15 cellular contexts compared by ENCODE assay signal in the genomic region with DNA sequence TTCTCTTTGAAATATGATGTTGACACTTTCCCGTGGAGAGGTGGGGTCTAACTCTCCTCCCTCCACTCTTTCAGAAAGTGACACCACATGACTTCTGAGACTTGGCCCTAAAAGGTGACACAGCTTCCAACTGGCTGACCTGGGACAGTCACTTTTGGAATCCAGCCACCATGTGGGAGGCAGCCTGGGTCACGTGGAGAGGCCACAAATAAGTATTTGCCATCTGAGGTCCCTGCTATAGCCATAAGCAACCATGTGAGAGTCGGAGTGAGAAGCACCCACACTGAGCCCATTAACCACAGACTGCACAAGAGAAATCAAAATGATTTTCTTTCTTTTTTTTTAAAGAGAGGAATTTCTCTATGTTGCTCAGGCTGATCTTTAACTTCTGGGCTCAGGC. TPM values are rescaled to one million over a fixed set of nuclear protein-coding genes. Genes with fewer than 3 reads are reported as not detected.
DNase-seq lines count a peak whose midpoint lies in the region; ATAC-seq, FAIRE-seq and TF ChIP-seq lines count a peak whose summit lies in the region.
"Had no signal": no experiment of that assay in that cellular context is flagged by ENCODE, and none has a peak within 500 bp of the region (broad histone marks: within the 10 kb centered on the region; RNA-seq: fewer than 3 reads in every experiment).

No MANE protein-coding gene starts in this region.

- WGBS in pancreas, 2 donors: 8 to 16% methylated on average over 3 of the region's 3 CpGs

- TF ChIP-seq CTCF in pancreas (IDR thresholded peaks at IDR 0.05): no peak

- DNase-seq in Daoy (ENCODE audit: low read depth) (peak; percentile 44), RPMI7951 (ENCODE audit: low read depth) (peak; percentile 57), immature natural killer cell (peak; percentile 40 to 70 (median 70)), pancreas (peak in 5 of 6 donors; percentile 47 to 73 (median 64)), T1000 (lab: John Stamatoyannopoulos, UW) (no peak), NCI-H2227 (lab: John Stamatoyannopoulos, UW; ENCODE audit: unreplicated experiment) (no peak), NCI-H1436 treated with DMSO at 0.1 percent for 48 hours (lab: John Stamatoyannopoulos, UW) (no peak)
- DNase-seq: dermis blood vessel endothelial cell, DMS 273 treated with DMSO at 0.1 percent for 48 hours, kidney glomerular epithelial cell, NCI-H2029 treated with DMSO at 0.1 percent for 48 hours, T-helper 2 cell had no signal

- H3K4me1 ChIP-seq in pancreas: peaks cover 0 to 21% (median 0%) of the 10 kb centered on the region in 3 donors

- no peaks in the 10 kb centered on the region for H3K36me3 ChIP-seq in pancreas

- H3K9me3 ChIP-seq in pancreas: no peaks in the 10 kb centered on the region

- ATAC-seq in pancreas: peak in 3 of 4 donors; percentile 23 to 40 (median 29)
- ATAC-seq in HG02885 (IDR thresholded peaks at IDR 0.05; ENCODE audit: poor library complexity, unreplicated experiment): no peak

- peak overlapping the region; percentile 58 to 79 (median 73) for H3K4me3 Mint-ChIP-seq in immature natural killer cell

- peak overlapping the region; percentile 35 to 66 (median 54) for H3K27ac ChIP-seq in pancreas

- H3K9me3 Mint-ChIP-seq in immature natural killer cell: no peaks in the 10 kb centered on the region
- H3K9me3 Mint-ChIP-seq: IgD-negative memory B cell had no signal

- no peaks in the 10 kb centered on the region for H3K27me3 ChIP-seq in pancreas

- peak overlapping the region; percentile 39 to 99 (median 94) for H3K27ac Mint-ChIP-seq in immature natural killer cell

- no peak for FAIRE-seq in pancreas (lab: Jason Lieb, UNC)

- H3K27me3 Mint-ChIP-seq in immature natural killer cell (ENCODE audit: low read depth in 3 of 3): peaks cover 2 to 15% (median 7%) of the 10 kb centered on the region in 3 donors
- H3K27me3 Mint-ChIP-seq: IgD-negative memory B cell had no signal

- H3K4me3 ChIP-seq in pancreas: no peak overlapping the region

- peaks cover 71 to 80% of the 10 kb centered on the region in 2 donors for H3K4me1 Mint-ChIP-seq in immature natural killer cell

- H3K36me3 Mint-ChIP-seq in immature natural killer cell: no peaks in the 10 kb centered on the region
- H3K36me3 Mint-ChIP-seq: IgD-negative memory B cell had no signal

- intact Hi-C loops in pancreas (cut with DNase I): no loop called here

RNA-seq across cellular contexts. Expression of a gene that starts 4.1 kb away (rescaled TPM):
- 12.3 and 14.1 TPM in 2 replicates for total RNA-seq in Daoy (2014; rRNA removed; shearing (Covaris generic))
- 6.5 and 7.6 TPM in 2 replicates for total RNA-seq in RPMI7951 (2014; rRNA removed; shearing (Covaris generic))
- polyA plus RNA-seq in immature natural killer cell (10 to 100 TPM; 28.2 to 44.1 (median 33.3) TPM), pancreas (10 to 100 TPM; 78.9 to 83.5 TPM)
- 10 to 100 TPM; 29.3 to 60.3 (median 35.9) TPM for total RNA-seq in pancreas

RNA-seq across cellular contexts. Expression of a gene that starts 32.4 kb away (rescaled TPM):
- 152 and 169 TPM in 2 replicates for total RNA-seq in Daoy (2014; rRNA removed; shearing (Covaris generic))
- 56.8 and 57.6 TPM in 2 replicates for total RNA-seq in RPMI7951 (2014; rRNA removed; shearing (Covaris generic))
- polyA plus RNA-seq in immature natural killer cell (100 to 1,000 TPM in 1 of 3 donors, 10 to 100 TPM in 2; 34.4 to 126 (median 62.9) TPM), pancreas (10 to 100 TPM; 47.0 to 52.7 TPM)
- total RNA-seq in pancreas: 10 to 100 TPM; 24.5 to 61.6 (median 44.8) TPM

RNA-seq across cellular contexts. Expression of a gene that starts 49.5 kb away (rescaled TPM):
- not detected in 2 replicates for total RNA-seq in Daoy (2014; rRNA removed; shearing (Covaris generic))
- not detected in 2 replicates for total RNA-seq in RPMI7951 (2014; rRNA removed; shearing (Covaris generic))
- polyA plus RNA-seq in immature natural killer cell (not detected), pancreas (not detected)
- total RNA-seq in pancreas: not detected
- total RNA-seq: dermis blood vessel endothelial cell, pulmonary artery endothelial cell had no signal
- polyA plus RNA-seq: IgD-negative memory B cell had no signal

Comparison
In these comparisons a context has a peak if more than half of its experiments do, and no peak if none do; other contexts are left out.
1. DNase-seq: peak in Daoy (single experiment), RPMI7951 (single experiment), immature natural killer cell (3 of 3) and pancreas (5 of 6); none in T1000 (single experiment), NCI-H2227 (single experiment) and NCI-H1436 treated with DMSO at 0.1 percent for 48 hours (single experiment).